ENCODE assay signal across 1 cellular context in the genomic region with DNA sequence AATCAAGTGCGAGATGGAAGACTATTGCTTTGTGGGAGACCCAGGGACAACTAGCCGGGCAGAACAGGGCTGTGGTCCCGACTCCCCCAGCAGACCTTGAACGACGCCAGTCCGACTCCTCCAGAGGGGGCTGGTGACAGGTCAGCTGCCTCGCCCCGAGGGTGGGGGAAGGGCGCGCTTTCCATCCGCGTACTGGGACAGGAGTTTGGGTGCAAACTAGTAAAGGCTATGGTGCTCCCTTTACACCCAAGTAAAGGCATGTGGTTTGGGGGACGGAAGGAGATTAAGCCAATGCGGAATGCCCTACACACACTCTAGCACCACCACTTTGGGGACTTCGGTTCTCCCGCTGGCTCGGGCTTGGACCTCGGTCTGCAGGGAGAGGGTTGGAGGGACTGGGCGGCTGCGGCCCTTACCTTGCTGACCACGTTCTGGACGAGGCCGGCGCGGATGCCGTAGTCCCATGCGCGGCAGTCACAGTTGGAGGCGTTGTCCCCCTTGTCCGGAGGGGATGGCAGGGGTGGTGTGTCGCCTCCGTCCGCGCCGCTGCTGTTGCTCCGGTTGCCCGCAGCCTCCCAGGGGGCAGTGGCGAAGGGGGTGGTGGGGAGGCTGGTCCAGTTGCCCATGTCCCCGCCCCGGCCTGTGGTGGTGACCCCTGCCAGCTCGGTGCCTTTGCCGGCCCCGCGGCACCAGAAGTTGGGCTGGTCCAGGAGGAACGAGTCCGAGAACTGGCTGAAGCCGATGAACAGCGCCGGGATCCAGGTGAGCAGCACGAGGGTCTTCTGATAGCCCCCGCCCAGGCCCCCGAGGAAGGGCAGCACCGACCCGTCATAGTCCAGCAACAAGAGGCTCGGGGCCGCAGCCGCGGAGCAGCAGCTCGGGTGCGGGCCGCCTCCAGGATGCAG.
TF ChIP-seq lines count a peak whose summit lies in the region.

No MANE protein-coding gene starts in this region.

TF ChIP-seq in HepG2, 621 proteins besides CTCF, POLR2A, EP300 and RAD21 (continued from another document and continues in another):
- TF ChIP-seq ZNF841 (CRISPR knock-in tag; IDR thresholded peaks at IDR 0.05; ENCODE audit: borderline replicate concordance) (no peak), ZNF761 (CRISPR knock-in tag; conservative IDR thresholded peaks at IDR 0.05) (peak; percentile 76; the same call in 1 of the 2 replicates), XRCC5 (optimal IDR thresholded peaks at IDR 0.05; ENCODE audit: low read length) (peak; percentile 37), ELF1 (CRISPR knock-in tag; IDR thresholded peaks at IDR 0.05) (peak; percentile 4; the same call in 1 of the 2 replicates), GLI4 (CRISPR knock-in tag; IDR thresholded peaks at IDR 0.05; ENCODE audit: borderline replicate concordance) (no peak), HDAC1 (CRISPR knock-in tag; IDR thresholded peaks at IDR 0.05) (peak; percentile 81), ZNF550 (CRISPR knock-in tag; IDR thresholded peaks at IDR 0.05; ENCODE audit: borderline replicate concordance) (0 out of 2 replicates have a peak, but pooled peaks have one; percentile 41), PCBP1 (IDR thresholded peaks at IDR 0.05; ENCODE audit: borderline replicate concordance, low read depth, low read length) (no peak), ZNF839 (CRISPR knock-in tag; IDR thresholded peaks at IDR 0.05; ENCODE audit: borderline replicate concordance) (0 out of 2 replicates have a peak, but pooled peaks have one; percentile 18), ZNF260 (CRISPR knock-in tag; IDR thresholded peaks at IDR 0.05; ENCODE audit: borderline replicate concordance, low read depth) (no peak), ZNF790 (CRISPR knock-in tag; IDR thresholded peaks at IDR 0.05; ENCODE audit: borderline replicate concordance) (no peak), PHF8 (CRISPR knock-in tag; IDR thresholded peaks at IDR 0.05) (peak; percentile 50), ETV5 (CRISPR knock-in tag; IDR thresholded peaks at IDR 0.05; ENCODE audit: borderline replicate concordance) (no peak), ZNF121 (CRISPR knock-in tag; IDR thresholded peaks at IDR 0.05) (0 out of 2 replicates have a peak, but pooled peaks have one; percentile 10), MXD4 (CRISPR knock-in tag; IDR thresholded peaks at IDR 0.05) (peak; percentile 28; the same call in 1 of the 2 replicates), ZNF547 (CRISPR knock-in tag; IDR thresholded peaks at IDR 0.05) (peak; percentile 42; the same call in 1 of the 2 replicates), SOX5 (CRISPR knock-in tag; IDR thresholded peaks at IDR 0.05; ENCODE audit: borderline replicate concordance) (no peak), ZNF883 (CRISPR knock-in tag; IDR thresholded peaks at IDR 0.05; ENCODE audit: not compliant biosample characterization) (no peak), ZNF337 (CRISPR knock-in tag; IDR thresholded peaks at IDR 0.05; ENCODE audit: borderline replicate concordance, low read depth) (no peak), WIZ (CRISPR knock-in tag; IDR thresholded peaks at IDR 0.05) (peak; percentile 59; the same call in 1 of the 2 replicates), MZF1 (CRISPR knock-in tag; IDR thresholded peaks at IDR 0.05; ENCODE audit: borderline replicate concordance) (0 out of 2 replicates have a peak, but pooled peaks have one; percentile 32), TBX2 (CRISPR knock-in tag; IDR thresholded peaks at IDR 0.05; ENCODE audit: borderline replicate concordance) (peak; percentile 58; the same call in 1 of the 2 replicates), ZFYVE20 (CRISPR knock-in tag; IDR thresholded peaks at IDR 0.05; ENCODE audit: borderline replicate concordance, low read depth) (no peak), ZFP37 (CRISPR knock-in tag; IDR thresholded peaks at IDR 0.05; ENCODE audit: borderline replicate concordance) (no peak), TMF1 (CRISPR knock-in tag; IDR thresholded peaks at IDR 0.05; ENCODE audit: low read depth) (0 out of 2 replicates have a peak, but pooled peaks have one; percentile 32), ZNF605 (CRISPR knock-in tag; IDR thresholded peaks at IDR 0.05) (peak; percentile 69; the same call in 1 of the 2 replicates), ZNF724P (CRISPR knock-in tag; IDR thresholded peaks at IDR 0.05; ENCODE audit: borderline replicate concordance) (peak; percentile 87)
- TF ChIP-seq, protein P1, sequence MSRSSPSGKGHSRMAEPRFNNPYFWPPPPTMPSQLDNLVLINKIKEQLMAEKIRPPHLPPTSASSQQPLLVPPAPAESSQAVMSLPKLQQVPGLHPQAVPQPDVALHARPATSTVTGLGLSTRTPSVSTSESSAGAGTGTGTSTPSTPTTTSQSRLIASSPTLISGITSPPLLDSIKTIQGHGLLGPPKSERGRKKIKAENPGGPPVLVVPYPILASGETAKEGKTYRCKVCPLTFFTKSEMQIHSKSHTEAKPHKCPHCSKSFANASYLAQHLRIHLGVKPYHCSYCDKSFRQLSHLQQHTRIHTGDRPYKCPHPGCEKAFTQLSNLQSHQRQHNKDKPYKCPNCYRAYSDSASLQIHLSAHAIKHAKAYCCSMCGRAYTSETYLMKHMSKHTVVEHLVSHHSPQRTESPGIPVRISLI (CRISPR knock-in tag; IDR thresholded peaks at IDR 0.05; ENCODE audit: borderline replicate concordance), result peak; percentile 38; the same call in 1 of the 2 replicates
- TF ChIP-seq, protein P2, sequence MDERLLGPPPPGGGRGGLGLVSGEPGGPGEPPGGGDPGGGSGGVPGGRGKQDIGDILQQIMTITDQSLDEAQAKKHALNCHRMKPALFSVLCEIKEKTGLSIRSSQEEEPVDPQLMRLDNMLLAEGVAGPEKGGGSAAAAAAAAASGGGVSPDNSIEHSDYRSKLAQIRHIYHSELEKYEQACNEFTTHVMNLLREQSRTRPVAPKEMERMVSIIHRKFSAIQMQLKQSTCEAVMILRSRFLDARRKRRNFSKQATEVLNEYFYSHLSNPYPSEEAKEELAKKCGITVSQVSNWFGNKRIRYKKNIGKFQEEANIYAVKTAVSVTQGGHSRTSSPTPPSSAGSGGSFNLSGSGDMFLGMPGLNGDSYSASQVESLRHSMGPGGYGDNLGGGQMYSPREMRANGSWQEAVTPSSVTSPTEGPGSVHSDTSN (CRISPR knock-in tag; IDR thresholded peaks at IDR 0.05), result 0 out of 2 replicates have a peak, but pooled peaks have one; percentile 31
- TF ChIP-seq, protein P3, sequence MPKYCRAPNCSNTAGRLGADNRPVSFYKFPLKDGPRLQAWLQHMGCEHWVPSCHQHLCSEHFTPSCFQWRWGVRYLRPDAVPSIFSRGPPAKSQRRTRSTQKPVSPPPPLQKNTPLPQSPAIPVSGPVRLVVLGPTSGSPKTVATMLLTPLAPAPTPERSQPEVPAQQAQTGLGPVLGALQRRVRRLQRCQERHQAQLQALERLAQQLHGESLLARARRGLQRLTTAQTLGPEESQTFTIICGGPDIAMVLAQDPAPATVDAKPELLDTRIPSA (CRISPR knock-in tag; IDR thresholded peaks at IDR 0.05; ENCODE audit: borderline replicate concordance), result no peak
- TF ChIP-seq, protein P4, sequence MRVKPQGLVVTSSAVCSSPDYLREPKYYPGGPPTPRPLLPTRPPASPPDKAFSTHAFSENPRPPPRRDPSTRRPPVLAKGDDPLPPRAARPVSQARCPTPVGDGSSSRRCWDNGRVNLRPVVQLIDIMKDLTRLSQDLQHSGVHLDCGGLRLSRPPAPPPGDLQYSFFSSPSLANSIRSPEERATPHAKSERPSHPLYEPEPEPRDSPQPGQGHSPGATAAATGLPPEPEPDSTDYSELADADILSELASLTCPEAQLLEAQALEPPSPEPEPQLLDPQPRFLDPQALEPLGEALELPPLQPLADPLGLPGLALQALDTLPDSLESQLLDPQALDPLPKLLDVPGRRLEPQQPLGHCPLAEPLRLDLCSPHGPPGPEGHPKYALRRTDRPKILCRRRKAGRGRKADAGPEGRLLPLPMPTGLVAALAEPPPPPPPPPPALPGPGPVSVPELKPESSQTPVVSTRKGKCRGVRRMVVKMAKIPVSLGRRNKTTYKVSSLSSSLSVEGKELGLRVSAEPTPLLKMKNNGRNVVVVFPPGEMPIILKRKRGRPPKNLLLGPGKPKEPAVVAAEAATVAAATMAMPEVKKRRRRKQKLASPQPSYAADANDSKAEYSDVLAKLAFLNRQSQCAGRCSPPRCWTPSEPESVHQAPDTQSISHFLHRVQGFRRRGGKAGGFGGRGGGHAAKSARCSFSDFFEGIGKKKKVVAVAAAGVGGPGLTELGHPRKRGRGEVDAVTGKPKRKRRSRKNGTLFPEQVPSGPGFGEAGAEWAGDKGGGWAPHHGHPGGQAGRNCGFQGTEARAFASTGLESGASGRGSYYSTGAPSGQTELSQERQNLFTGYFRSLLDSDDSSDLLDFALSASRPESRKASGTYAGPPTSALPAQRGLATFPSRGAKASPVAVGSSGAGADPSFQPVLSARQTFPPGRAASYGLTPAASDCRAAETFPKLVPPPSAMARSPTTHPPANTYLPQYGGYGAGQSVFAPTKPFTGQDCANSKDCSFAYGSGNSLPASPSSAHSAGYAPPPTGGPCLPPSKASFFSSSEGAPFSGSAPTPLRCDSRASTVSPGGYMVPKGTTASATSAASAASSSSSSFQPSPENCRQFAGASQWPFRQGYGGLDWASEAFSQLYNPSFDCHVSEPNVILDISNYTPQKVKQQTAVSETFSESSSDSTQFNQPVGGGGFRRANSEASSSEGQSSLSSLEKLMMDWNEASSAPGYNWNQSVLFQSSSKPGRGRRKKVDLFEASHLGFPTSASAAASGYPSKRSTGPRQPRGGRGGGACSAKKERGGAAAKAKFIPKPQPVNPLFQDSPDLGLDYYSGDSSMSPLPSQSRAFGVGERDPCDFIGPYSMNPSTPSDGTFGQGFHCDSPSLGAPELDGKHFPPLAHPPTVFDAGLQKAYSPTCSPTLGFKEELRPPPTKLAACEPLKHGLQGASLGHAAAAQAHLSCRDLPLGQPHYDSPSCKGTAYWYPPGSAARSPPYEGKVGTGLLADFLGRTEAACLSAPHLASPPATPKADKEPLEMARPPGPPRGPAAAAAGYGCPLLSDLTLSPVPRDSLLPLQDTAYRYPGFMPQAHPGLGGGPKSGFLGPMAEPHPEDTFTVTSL (CRISPR knock-in tag; IDR thresholded peaks at IDR 0.05; ENCODE audit: borderline replicate concordance), result peak; percentile 45; the same call in 1 of the 2 replicates
- TF ChIP-seq, protein P5, sequence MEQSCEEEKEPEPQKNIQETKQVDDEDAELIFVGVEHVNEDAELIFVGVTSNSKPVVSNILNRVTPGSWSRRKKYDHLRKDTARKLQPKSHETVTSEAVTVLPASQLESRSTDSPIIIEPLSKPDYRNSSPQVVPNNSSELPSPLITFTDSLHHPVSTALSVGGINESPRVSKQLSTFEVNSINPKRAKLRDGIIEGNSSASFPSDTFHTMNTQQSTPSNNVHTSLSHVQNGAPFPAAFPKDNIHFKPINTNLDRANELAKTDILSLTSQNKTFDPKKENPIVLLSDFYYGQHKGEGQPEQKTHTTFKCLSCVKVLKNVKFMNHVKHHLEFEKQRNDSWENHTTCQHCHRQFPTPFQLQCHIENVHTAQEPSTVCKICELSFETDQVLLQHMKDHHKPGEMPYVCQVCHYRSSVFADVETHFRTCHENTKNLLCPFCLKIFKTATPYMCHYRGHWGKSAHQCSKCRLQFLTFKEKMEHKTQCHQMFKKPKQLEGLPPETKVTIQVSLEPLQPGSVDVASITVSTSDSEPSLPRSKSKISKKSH (CRISPR knock-in tag; IDR thresholded peaks at IDR 0.05; ENCODE audit: borderline replicate concordance), result peak; percentile 77
- TF ChIP-seq, protein P6, sequence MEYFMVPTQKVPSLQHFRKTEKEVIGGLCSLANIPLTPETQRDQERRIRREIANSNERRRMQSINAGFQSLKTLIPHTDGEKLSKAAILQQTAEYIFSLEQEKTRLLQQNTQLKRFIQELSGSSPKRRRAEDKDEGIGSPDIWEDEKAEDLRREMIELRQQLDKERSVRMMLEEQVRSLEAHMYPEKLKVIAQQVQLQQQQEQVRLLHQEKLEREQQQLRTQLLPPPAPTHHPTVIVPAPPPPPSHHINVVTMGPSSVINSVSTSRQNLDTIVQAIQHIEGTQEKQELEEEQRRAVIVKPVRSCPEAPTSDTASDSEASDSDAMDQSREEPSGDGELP (IDR thresholded peaks at IDR 0.05; ENCODE audit: borderline replicate concordance, low read depth), result peak; percentile 85; the same call in 1 of the 2 replicates
- TF ChIP-seq, protein P7, sequence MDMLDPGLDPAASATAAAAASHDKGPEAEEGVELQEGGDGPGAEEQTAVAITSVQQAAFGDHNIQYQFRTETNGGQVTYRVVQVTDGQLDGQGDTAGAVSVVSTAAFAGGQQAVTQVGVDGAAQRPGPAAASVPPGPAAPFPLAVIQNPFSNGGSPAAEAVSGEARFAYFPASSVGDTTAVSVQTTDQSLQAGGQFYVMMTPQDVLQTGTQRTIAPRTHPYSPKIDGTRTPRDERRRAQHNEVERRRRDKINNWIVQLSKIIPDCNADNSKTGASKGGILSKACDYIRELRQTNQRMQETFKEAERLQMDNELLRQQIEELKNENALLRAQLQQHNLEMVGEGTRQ (IDR thresholded peaks at IDR 0.05; ENCODE audit: low read depth, low read length), result no peak
- TF ChIP-seq, protein P7 (CRISPR knock-in tag; IDR thresholded peaks at IDR 0.05; ENCODE audit: borderline replicate concordance), result no peak
